9 cellular contexts compared by ENCODE assay signal in genomic region chr18:13376841-13377351, GRCh38.
DNase-seq lines count a peak whose midpoint lies in the region; ATAC-seq and TF ChIP-seq lines count a peak whose summit lies in the region.
"Had no signal": no experiment of that assay in that cellular context is flagged by ENCODE, and none has a peak within 500 bp of the region (broad histone marks: within the 10 kb centered on the region; RNA-seq: fewer than 3 reads in every experiment).

No MANE protein-coding gene starts in this region.

- H3K27me3 ChIP-seq in BLaER1, result no peaks in the 10 kb centered on the region

- TF ChIP-seq CTCF in foreskin fibroblast (IDR thresholded peaks at IDR 0.05; ENCODE audit: low read depth, low read length), result no peak

- no peaks in the 10 kb centered on the region for H3K27me3 Mint-ChIP-seq in activated naive CD4-positive, alpha-beta T cell treated with anti-CD3 and anti-CD28 coated beads for 36 hours (ENCODE audit: low read depth)

- peak overlapping the region; percentile 48 for H3K4me3 ChIP-seq in BLaER1
- no peak overlapping the region for H3K4me3 ChIP-seq in foreskin fibroblast (ENCODE audit: low read depth in 1 of 2, low read length in 2 of 2)

- intact Hi-C loops in activated naive CD4-positive, alpha-beta T cell treated with anti-CD3 and anti-CD28 coated beads for 36 hours (cut with micrococcal nuclease), result loop anchor here (1.0 to 5.0 kb wide), 12 partner anchors 56 to 430 kb away; partner anchors contain the start of genes CEP192 and SEH1L

- CTCF ChIA-PET in activated naive CD4-positive, alpha-beta T cell treated with anti-CD3 and anti-CD28 coated beads for 36 hours (lab: Charles Lee), result interaction anchor here (0.7 to 6.0 kb wide), 5 partner anchors 62 to 161 kb away, joined by 4 to 27 read pairs (median 4); no protein-coding TSS in a partner anchor

- peak overlapping the region; percentile 92 for H3K4me2 ChIP-seq in BLaER1

- peak overlapping the region; percentile 72 for H3K9ac ChIP-seq in BLaER1

- H3K36me3 Mint-ChIP-seq in activated naive CD4-positive, alpha-beta T cell treated with anti-CD3 and anti-CD28 coated beads for 36 hours (ENCODE audit: low read depth), result no peaks in the 10 kb centered on the region

- peak overlapping the region; percentile 86 for H3K27ac Mint-ChIP-seq in activated naive CD4-positive, alpha-beta T cell treated with anti-CD3 and anti-CD28 coated beads for 36 hours

- H3K4me1 Mint-ChIP-seq in activated naive CD4-positive, alpha-beta T cell treated with anti-CD3 and anti-CD28 coated beads for 36 hours (ENCODE audit: low read depth), result peaks cover 88% of the 10 kb centered on the region

- peak overlapping the region; percentile 89 for H3K27ac ChIP-seq in BLaER1

- peak overlapping the region; percentile 35 for H3K4me3 Mint-ChIP-seq in activated naive CD4-positive, alpha-beta T cell treated with anti-CD3 and anti-CD28 coated beads for 36 hours

- peaks cover 81% of the 10 kb centered on the region for H4K20me1 ChIP-seq in BLaER1

- H3K4me1 ChIP-seq in BLaER1, result peaks cover 100% of the 10 kb centered on the region

- ATAC-seq in activated CD4-positive, CD25-positive, alpha-beta regulatory T cell treated with anti-CD3 and anti-CD28 coated beads, Interleukin-2, amount 50 U/mL, for 24 hours, result peak; percentile 68 to 73
- no peak for ATAC-seq in GM21390 (IDR thresholded peaks at IDR 0.05; ENCODE audit: unreplicated experiment)
- ATAC-seq in HG03469 (IDR thresholded peaks at IDR 0.05; ENCODE audit: unreplicated experiment), result no peak

- peak; percentile 90 for DNase-seq in activated naive CD4-positive, alpha-beta T cell treated with anti-CD3 and anti-CD28 coated beads for 36 hours
- DNase-seq in stimulated activated CD4-positive, alpha-beta T cell treated with anti-CD3 and anti-CD28 coated beads, Interleukin-12 subunit alpha, Interleukin-12 subunit beta, amount 100 ng/mL, for 24 hours (ENCODE audit: low read depth in 2 of 2), result peak; percentile 48 to 51
- DNase-seq in NAMALWA (ENCODE audit: low spot score), result no peak
- DNase-seq in foreskin fibroblast, result no peak
- DNase-seq: Karpas-422 had no signal

- H3K36me3 ChIP-seq in BLaER1, result peaks cover 7% of the 10 kb centered on the region; the same call in 1 of the 2 replicates

- no peaks in the 10 kb centered on the region for H3K9me3 Mint-ChIP-seq in activated naive CD4-positive, alpha-beta T cell treated with anti-CD3 and anti-CD28 coated beads for 36 hours

- H3K9me3 ChIP-seq in BLaER1, result no peaks in the 10 kb centered on the region

Comparison
In these comparisons a context has a peak if more than half of its experiments do, and no peak if none do; other contexts are left out.
1. ATAC-seq: peak in activated CD4-positive, CD25-positive, alpha-beta regulatory T cell treated with anti-CD3 and anti-CD28 coated beads, Interleukin-2, amount 50 U/mL, for 24 hours (2 of 2); none in GM21390 (single experiment) and HG03469 (single experiment).
2. DNase-seq: peak in activated naive CD4-positive, alpha-beta T cell treated with anti-CD3 and anti-CD28 coated beads for 36 hours (single experiment) and stimulated activated CD4-positive, alpha-beta T cell treated with anti-CD3 and anti-CD28 coated beads, Interleukin-12 subunit alpha, Interleukin-12 subunit beta, amount 100 ng/mL, for 24 hours (2 of 2); none in NAMALWA (single experiment) and foreskin fibroblast (0 of 2).